2 cellular contexts compared by ENCODE assay signal in the genomic region with DNA sequence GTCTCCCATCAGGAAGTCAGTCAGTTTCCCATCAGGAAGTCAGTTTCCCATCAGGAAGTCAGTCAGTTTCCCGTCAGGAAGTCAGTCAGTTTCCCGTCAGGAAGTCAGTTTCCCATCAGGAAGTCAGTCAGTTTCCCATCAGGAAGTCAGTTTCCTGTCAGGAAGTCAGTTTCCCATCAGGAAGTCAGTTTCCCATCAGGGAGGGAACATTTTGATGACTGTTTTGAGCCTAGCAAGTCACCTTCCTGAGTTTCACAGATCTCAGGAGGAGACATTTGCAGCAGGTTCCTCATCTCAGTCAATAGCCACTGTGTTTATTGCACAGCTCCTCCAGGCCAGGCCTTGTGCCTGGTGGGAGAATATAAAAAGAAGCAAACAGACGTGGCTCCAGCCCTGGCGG.
TF ChIP-seq lines count a peak whose summit lies in the region.

No MANE protein-coding gene starts in this region.

TF ChIP-seq in IMR-90, 13 proteins besides CTCF, POLR2A, EP300 and RAD21 (continued from another document):
- no peak for TF ChIP-seq BHLHE40 (IDR thresholded peaks at IDR 0.05; ENCODE audit: low read depth, low read length)
- TF ChIP-seq FOS (IDR thresholded peaks at IDR 0.05; ENCODE audit: low read depth, low read length): no peak
- no peak for TF ChIP-seq SMC3 (IDR thresholded peaks at IDR 0.05; ENCODE audit: low read depth, low read length)
- TF ChIP-seq, protein P1, sequence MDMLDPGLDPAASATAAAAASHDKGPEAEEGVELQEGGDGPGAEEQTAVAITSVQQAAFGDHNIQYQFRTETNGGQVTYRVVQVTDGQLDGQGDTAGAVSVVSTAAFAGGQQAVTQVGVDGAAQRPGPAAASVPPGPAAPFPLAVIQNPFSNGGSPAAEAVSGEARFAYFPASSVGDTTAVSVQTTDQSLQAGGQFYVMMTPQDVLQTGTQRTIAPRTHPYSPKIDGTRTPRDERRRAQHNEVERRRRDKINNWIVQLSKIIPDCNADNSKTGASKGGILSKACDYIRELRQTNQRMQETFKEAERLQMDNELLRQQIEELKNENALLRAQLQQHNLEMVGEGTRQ (IDR thresholded peaks at IDR 0.05; ENCODE audit: low read depth, low read length): no peak
- no peak for TF ChIP-seq RCOR1 (IDR thresholded peaks at IDR 0.05; ENCODE audit: insufficient replicate concordance, low read length)
- no peak for TF ChIP-seq MAFK (IDR thresholded peaks at IDR 0.05; ENCODE audit: low read depth, low read length)
- no peak for TF ChIP-seq RFX5 (IDR thresholded peaks at IDR 0.05; ENCODE audit: low read depth, low read length)
- TF ChIP-seq MAZ (IDR thresholded peaks at IDR 0.05; ENCODE audit: borderline replicate concordance, low read depth, low read length): no peak

TF ChIP-seq in GM12891, 5 proteins besides CTCF, POLR2A, EP300 and RAD21 (continued from another document):
- TF ChIP-seq TAF1 (IDR thresholded peaks at IDR 0.05; ENCODE audit: low read depth, low read length) (no peak), SPI1 (IDR thresholded peaks at IDR 0.05; ENCODE audit: low read depth, low read length) (no peak), POU2F2 (IDR thresholded peaks at IDR 0.05; ENCODE audit: low read depth, low read length) (no peak), PAX5 (IDR thresholded peaks at IDR 0.05; ENCODE audit: insufficient read depth, low read length, severe bottlenecking) (no peak)
